8 cellular contexts compared by ENCODE assay signal in genomic region chr15:52078876-52079700, GRCh38. TPM values are rescaled to one million over a fixed set of nuclear protein-coding genes. Genes with fewer than 3 reads are reported as not detected.
DNase-seq lines count a peak whose midpoint lies in the region; ATAC-seq and TF ChIP-seq lines count a peak whose summit lies in the region.

No MANE protein-coding gene starts in this region.

- no peak overlapping the region for H3K56ac ChIP-seq in mesendoderm (ENCODE audit: low read length)

- H2BK5ac ChIP-seq in mesendoderm (ENCODE audit: low read length), result no peak overlapping the region

- in situ Hi-C loops in GM13976 (cut with MboI; ENCODE audit: low sequenced_read_pairs, unreplicated experiment), result no loop called here

- no peak overlapping the region for H3K18ac ChIP-seq in mesendoderm (ENCODE audit: low read length)

- H3K36me3 ChIP-seq in A673 (ENCODE audit: insufficient read depth, low read length, poor library complexity, severe bottlenecking) (no peaks in the 10 kb centered on the region), endocrine pancreas (ENCODE audit: control insufficient read depth, insufficient read depth, low read length) (no peaks in the 10 kb centered on the region), mesendoderm (ENCODE audit: control insufficient read depth, insufficient read depth, low read length) (no peaks in the 10 kb centered on the region)

- no peak overlapping the region for H3K27ac ChIP-seq in A673 (ENCODE audit: low read depth, low read length, poor library complexity, severe bottlenecking)
- H3K27ac ChIP-seq in mesendoderm (ENCODE audit: low read depth, low read length), result no peak overlapping the region

- no TSS peak for BruUV-seq in A673 (replicated peaks; lab: Mats Ljungman, UMichigan)

- H3K27me3 ChIP-seq in A673 (replicated peaks; ENCODE audit: insufficient read depth, low read depth, low read length, poor library complexity) (no peaks in the 10 kb centered on the region), endocrine pancreas (ENCODE audit: control insufficient read depth, insufficient read depth, low read length) (no peaks in the 10 kb centered on the region), mesendoderm (ENCODE audit: insufficient read depth, low read length, poor library complexity) (no peaks in the 10 kb centered on the region)

- H2AK5ac ChIP-seq in mesendoderm (ENCODE audit: low read length), result no peak overlapping the region

- TF ChIP-seq CTCF in A673 (conservative IDR thresholded peaks at IDR 0.05; ENCODE audit: low read depth, low read length) (peak; percentile 95), GM13976 (IDR thresholded peaks at IDR 0.05; ENCODE audit: borderline replicate concordance, control extremely low read depth, extremely low read depth, insufficient read depth, missing control alignments) (peak; percentile 82)

- H3K4me3 ChIP-seq in A673 (ENCODE audit: low read depth, low read length, poor library complexity, severe bottlenecking) (no peak overlapping the region), endocrine pancreas (ENCODE audit: control insufficient read depth, insufficient read depth, low read length) (no peak overlapping the region), mesendoderm (ENCODE audit: low read length) (no peak overlapping the region)

- no peaks in the 10 kb centered on the region for H3K79me2 ChIP-seq in mesendoderm (ENCODE audit: control insufficient read depth, insufficient read depth, low read length)

- H3K4ac ChIP-seq in mesendoderm (ENCODE audit: low read depth, low read length), result no peak overlapping the region

- H2BK120ac ChIP-seq in mesendoderm (ENCODE audit: low read depth, low read length), result no peak overlapping the region

- no peak overlapping the region for H3K23ac ChIP-seq in mesendoderm (ENCODE audit: low read length)

- no peaks in the 10 kb centered on the region for H3K79me1 ChIP-seq in mesendoderm (ENCODE audit: low read length)

- no peaks in the 10 kb centered on the region for H3K4me1 ChIP-seq in A673 (ENCODE audit: insufficient read depth, low read length, poor library complexity, severe bottlenecking)
- peaks cover 5% of the 10 kb centered on the region for H3K4me1 ChIP-seq in endocrine pancreas (ENCODE audit: control insufficient read depth, insufficient read depth, low read length)
- no peaks in the 10 kb centered on the region for H3K4me1 ChIP-seq in mesendoderm (ENCODE audit: control insufficient read depth, low read depth, low read length)

- H4K8ac ChIP-seq in mesendoderm (ENCODE audit: low read depth, low read length), result no peak overlapping the region

- no peak overlapping the region for H3K4me2 ChIP-seq in mesendoderm (ENCODE audit: low read length)

- H3K9ac ChIP-seq in endocrine pancreas (ENCODE audit: control insufficient read depth, insufficient read depth, low read length) (peak overlapping the region; percentile 11), mesendoderm (ENCODE audit: low read length) (no peak overlapping the region)

- no CpG with 5 or more reads among the region's 13 CpGs for WGBS in mesendoderm (ENCODE audit: extremely low coverage, insufficient coverage, low lambda C conversion rate)

- H2BK15ac ChIP-seq in mesendoderm (replicated peaks; ENCODE audit: low read depth), result no peak overlapping the region

- POLR2A ChIA-PET in A673 (lab: Charles Lee; ENCODE audit: low non-redundant PET), result no interaction called here

- DNase-seq in A673 (ENCODE audit: low spot score), result peak; percentile 84
- peak; percentile 78 for DNase-seq in GM13976 (ENCODE audit: low spot score)
- DNase-seq in NCI-H774 (lab: John Stamatoyannopoulos, UW), result peak; percentile 44
- peak; percentile 66 to 80 for DNase-seq in activated CD8-positive, alpha-beta memory T cell treated with anti-CD3 and anti-CD28 coated beads for 1 hour (ENCODE audit: extremely low read depth in 1 of 2, low read depth in 1 of 2)
- DNase-seq in mesendoderm, result peak; percentile 82
- peak; percentile 78 for DNase-seq in stimulated activated CD8-positive, alpha-beta memory T cell treated with anti-CD3 and anti-CD28 coated beads, Interleukin-2, amount 100 ng/mL, for 48 hours (ENCODE audit: low read depth in 2 of 2)

- CTCF ChIA-PET in A673 (lab: Charles Lee), result interaction anchor here (0.5 to 1.2 kb wide), 12 partner anchors 9 to 657 kb away, joined by 3 to 7 read pairs (median 3); partner anchors contain the start of genes GNB5 and LEO1

- ATAC-seq in GM21515 (IDR thresholded peaks at IDR 0.05; ENCODE audit: unreplicated experiment), result no peak

- no peak overlapping the region for H4K5ac ChIP-seq in mesendoderm (ENCODE audit: low read length)

- intact Hi-C loops in A673 (cut with micrococcal nuclease; ENCODE audit: unreplicated experiment), result loop anchor here (1.0 to 5.0 kb wide), 2 partner anchors 97 to 297 kb away; no protein-coding TSS in a partner anchor

- H3K9me3 ChIP-seq in A673 (ENCODE audit: low read depth, low read length, poor library complexity, severe bottlenecking) (no peaks in the 10 kb centered on the region), endocrine pancreas (ENCODE audit: control insufficient read depth, low read length) (no peaks in the 10 kb centered on the region)

RNA-seq across cellular contexts. Expression of gene BCL2L10, which starts 33.5 kb away (rescaled TPM):
- total RNA-seq in A673 (2021), result 0.24 TPM in 1 of 2 replicates, not detected in the other
- polyA plus RNA-seq in mesendoderm (2013, experiment 1 of 2), result 0.49 TPM
- polyA plus RNA-seq in mesendoderm (2013, experiment 2 of 2), result 0.46 TPM
